ENCODE assay signal across 1 cellular context in genomic region chr1:32334864-32335618, GRCh38.
A peak's percentile ranks its signal among the peaks of the same experiment; 100 is the strongest.
TF ChIP-seq lines count a peak whose summit lies in the region.

No MANE protein-coding gene starts in this region.

TF ChIP-seq in K562, 482 proteins besides CTCF, POLR2A, EP300 and RAD21 (continues in another document):
- TF ChIP-seq, protein P1, sequence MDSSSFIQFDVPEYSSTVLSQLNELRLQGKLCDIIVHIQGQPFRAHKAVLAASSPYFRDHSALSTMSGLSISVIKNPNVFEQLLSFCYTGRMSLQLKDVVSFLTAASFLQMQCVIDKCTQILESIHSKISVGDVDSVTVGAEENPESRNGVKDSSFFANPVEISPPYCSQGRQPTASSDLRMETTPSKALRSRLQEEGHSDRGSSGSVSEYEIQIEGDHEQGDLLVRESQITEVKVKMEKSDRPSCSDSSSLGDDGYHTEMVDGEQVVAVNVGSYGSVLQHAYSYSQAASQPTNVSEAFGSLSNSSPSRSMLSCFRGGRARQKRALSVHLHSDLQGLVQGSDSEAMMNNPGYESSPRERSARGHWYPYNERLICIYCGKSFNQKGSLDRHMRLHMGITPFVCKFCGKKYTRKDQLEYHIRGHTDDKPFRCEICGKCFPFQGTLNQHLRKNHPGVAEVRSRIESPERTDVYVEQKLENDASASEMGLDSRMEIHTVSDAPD (CRISPR knock-in tag; IDR thresholded peaks at IDR 0.05) = no peak
- TF ChIP-seq ZNF24 (IDR thresholded peaks at IDR 0.05) (no peak), KDM2B (CRISPR knock-in tag; IDR thresholded peaks at IDR 0.05) (peak; percentile 98), GATAD2B (IDR thresholded peaks at IDR 0.05; ENCODE audit: borderline replicate concordance) (peak; percentile 85), NCOA6 (IDR thresholded peaks at IDR 0.05) (no peak), ZNF217 (CRISPR knock-in tag; IDR thresholded peaks at IDR 0.05) (no peak), BRD4 (IDR thresholded peaks at IDR 0.05) (no peak), RCOR1 (IDR thresholded peaks at IDR 0.05; ENCODE audit: borderline replicate concordance in 1 of 2, low read depth in 2 of 2, low read length in 2 of 2) (peak in 1 of 2 experiments; percentile 51; a peak in 2 of 4 replicates), ZBTB43 (CRISPR knock-in tag; IDR thresholded peaks at IDR 0.05) (no peak), GMEB1 (CRISPR knock-in tag; IDR thresholded peaks at IDR 0.05) (peak; percentile 57), TCF7 (IDR thresholded peaks at IDR 0.05; ENCODE audit: borderline replicate concordance) (no peak), MIER1 (IDR thresholded peaks at IDR 0.05; ENCODE audit: low read depth) (no peak), SREBF1 (IDR thresholded peaks at IDR 0.05; ENCODE audit: borderline replicate concordance, low read depth, low read length) (no peak), ZNF133 (CRISPR knock-in tag; IDR thresholded peaks at IDR 0.05) (no peak), ELK3 (CRISPR knock-in tag; IDR thresholded peaks at IDR 0.05) (no peak), ARNT (IDR thresholded peaks at IDR 0.05) (no peak), ZNF41 (CRISPR knock-in tag; conservative IDR thresholded peaks at IDR 0.05) (no peak), MEIS2 (IDR thresholded peaks at IDR 0.05; ENCODE audit: partially characterized antibody) (no peak), HOXB6 (CRISPR knock-in tag; IDR thresholded peaks at IDR 0.05; ENCODE audit: borderline replicate concordance) (no peak), L3MBTL2 (IDR thresholded peaks at IDR 0.05) (peak; percentile 62), FOXK2 (conservative IDR thresholded peaks at IDR 0.05 in 1 of 2, IDR thresholded peaks at IDR 0.05 in 1 of 2; ENCODE audit: low read depth in 2 of 2) (no peak), NFE2 (IDR thresholded peaks at IDR 0.05; ENCODE audit: low read depth) (no peak), HMGXB4 (CRISPR knock-in tag; IDR thresholded peaks at IDR 0.05) (peak; percentile 60; the same call in 1 of the 2 replicates), ZNF57 (CRISPR knock-in tag; IDR thresholded peaks at IDR 0.05) (no peak), KAT2B (IDR thresholded peaks at IDR 0.05; ENCODE audit: low read depth, low read length) (no peak), PTBP1 (IDR thresholded peaks at IDR 0.05; ENCODE audit: low read depth, low read length) (peak; percentile 74; the same call in 1 of the 2 replicates), NEUROD1 (IDR thresholded peaks at IDR 0.05; ENCODE audit: borderline replicate concordance, low read depth, low read length, partially characterized antibody) (no peak), ETV6 (IDR thresholded peaks at IDR 0.05; ENCODE audit: borderline replicate concordance in 1 of 2, low read depth in 2 of 2, low read length in 1 of 2) (no peak), ETV6 (CRISPR knock-in tag; IDR thresholded peaks at IDR 0.05; ENCODE audit: borderline replicate concordance) (0 out of 2 replicates have a peak, but pooled peaks have one; percentile 19), CBFA2T3 (IDR thresholded peaks at IDR 0.05) (no peak), HNRNPLL (IDR thresholded peaks at IDR 0.05; ENCODE audit: low read depth, low read length, poor library complexity, severe bottlenecking) (no peak), MED1 (CRISPR knock-in tag; IDR thresholded peaks at IDR 0.05; ENCODE audit: borderline replicate concordance) (peak; percentile 75; the same call in 1 of the 2 replicates), CHD2 (IDR thresholded peaks at IDR 0.05; ENCODE audit: low read depth, low read length) (peak; percentile 4; the same call in 1 of the 2 replicates), CBX5 (IDR thresholded peaks at IDR 0.05; ENCODE audit: borderline replicate concordance, low read depth) (no peak), TEAD2 (tag; IDR thresholded peaks at IDR 0.05) (no peak), NFRKB (IDR thresholded peaks at IDR 0.05; ENCODE audit: low read depth) (no peak), PML (IDR thresholded peaks at IDR 0.05; ENCODE audit: low read length) (peak; percentile 33; the same call in 1 of the 2 replicates), ZKSCAN3 (CRISPR knock-in tag; IDR thresholded peaks at IDR 0.05) (no peak), XRCC5 (IDR thresholded peaks at IDR 0.05; ENCODE audit: low read depth, low read length) (no peak), PTTG1 (tag; IDR thresholded peaks at IDR 0.05; ENCODE audit: low read depth) (no peak), TSHZ1 (CRISPR knock-in tag; IDR thresholded peaks at IDR 0.05) (no peak), TRIM24 (IDR thresholded peaks at IDR 0.05) (0 out of 4 replicates have a peak, but pooled peaks of 1 of the 2 experiments have one; percentile 15), TCFL5 (CRISPR knock-in tag; conservative IDR thresholded peaks at IDR 0.05) (no peak), SIN3A (IDR thresholded peaks at IDR 0.05; ENCODE audit: borderline replicate concordance in 2 of 2, control insufficient read depth in 1 of 2, low read depth in 2 of 2, low read length in 2 of 2) (peak; percentile 71 to 86; a peak in 2 of 4 replicates), ZNF431 (CRISPR knock-in tag; IDR thresholded peaks at IDR 0.05) (no peak), POLR2G (IDR thresholded peaks at IDR 0.05; ENCODE audit: low read depth, low read length) (peak; percentile 65), ZBTB8A (IDR thresholded peaks at IDR 0.05; ENCODE audit: partially characterized antibody) (no peak), FOXK1 (CRISPR knock-in tag; IDR thresholded peaks at IDR 0.05; ENCODE audit: borderline replicate concordance) (0 out of 2 replicates have a peak, but pooled peaks have one; percentile 53), RBM22 (IDR thresholded peaks at IDR 0.05; ENCODE audit: low read depth, low read length, poor library complexity, severe bottlenecking) (peak; percentile 91)
- TF ChIP-seq, protein P2, sequence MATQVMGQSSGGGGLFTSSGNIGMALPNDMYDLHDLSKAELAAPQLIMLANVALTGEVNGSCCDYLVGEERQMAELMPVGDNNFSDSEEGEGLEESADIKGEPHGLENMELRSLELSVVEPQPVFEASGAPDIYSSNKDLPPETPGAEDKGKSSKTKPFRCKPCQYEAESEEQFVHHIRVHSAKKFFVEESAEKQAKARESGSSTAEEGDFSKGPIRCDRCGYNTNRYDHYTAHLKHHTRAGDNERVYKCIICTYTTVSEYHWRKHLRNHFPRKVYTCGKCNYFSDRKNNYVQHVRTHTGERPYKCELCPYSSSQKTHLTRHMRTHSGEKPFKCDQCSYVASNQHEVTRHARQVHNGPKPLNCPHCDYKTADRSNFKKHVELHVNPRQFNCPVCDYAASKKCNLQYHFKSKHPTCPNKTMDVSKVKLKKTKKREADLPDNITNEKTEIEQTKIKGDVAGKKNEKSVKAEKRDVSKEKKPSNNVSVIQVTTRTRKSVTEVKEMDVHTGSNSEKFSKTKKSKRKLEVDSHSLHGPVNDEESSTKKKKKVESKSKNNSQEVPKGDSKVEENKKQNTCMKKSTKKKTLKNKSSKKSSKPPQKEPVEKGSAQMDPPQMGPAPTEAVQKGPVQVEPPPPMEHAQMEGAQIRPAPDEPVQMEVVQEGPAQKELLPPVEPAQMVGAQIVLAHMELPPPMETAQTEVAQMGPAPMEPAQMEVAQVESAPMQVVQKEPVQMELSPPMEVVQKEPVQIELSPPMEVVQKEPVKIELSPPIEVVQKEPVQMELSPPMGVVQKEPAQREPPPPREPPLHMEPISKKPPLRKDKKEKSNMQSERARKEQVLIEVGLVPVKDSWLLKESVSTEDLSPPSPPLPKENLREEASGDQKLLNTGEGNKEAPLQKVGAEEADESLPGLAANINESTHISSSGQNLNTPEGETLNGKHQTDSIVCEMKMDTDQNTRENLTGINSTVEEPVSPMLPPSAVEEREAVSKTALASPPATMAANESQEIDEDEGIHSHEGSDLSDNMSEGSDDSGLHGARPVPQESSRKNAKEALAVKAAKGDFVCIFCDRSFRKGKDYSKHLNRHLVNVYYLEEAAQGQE (CRISPR knock-in tag; IDR thresholded peaks at IDR 0.05; ENCODE audit: low read depth) = 0 out of 2 replicates have a peak, but pooled peaks have one; percentile 26
- TF ChIP-seq, protein P3, sequence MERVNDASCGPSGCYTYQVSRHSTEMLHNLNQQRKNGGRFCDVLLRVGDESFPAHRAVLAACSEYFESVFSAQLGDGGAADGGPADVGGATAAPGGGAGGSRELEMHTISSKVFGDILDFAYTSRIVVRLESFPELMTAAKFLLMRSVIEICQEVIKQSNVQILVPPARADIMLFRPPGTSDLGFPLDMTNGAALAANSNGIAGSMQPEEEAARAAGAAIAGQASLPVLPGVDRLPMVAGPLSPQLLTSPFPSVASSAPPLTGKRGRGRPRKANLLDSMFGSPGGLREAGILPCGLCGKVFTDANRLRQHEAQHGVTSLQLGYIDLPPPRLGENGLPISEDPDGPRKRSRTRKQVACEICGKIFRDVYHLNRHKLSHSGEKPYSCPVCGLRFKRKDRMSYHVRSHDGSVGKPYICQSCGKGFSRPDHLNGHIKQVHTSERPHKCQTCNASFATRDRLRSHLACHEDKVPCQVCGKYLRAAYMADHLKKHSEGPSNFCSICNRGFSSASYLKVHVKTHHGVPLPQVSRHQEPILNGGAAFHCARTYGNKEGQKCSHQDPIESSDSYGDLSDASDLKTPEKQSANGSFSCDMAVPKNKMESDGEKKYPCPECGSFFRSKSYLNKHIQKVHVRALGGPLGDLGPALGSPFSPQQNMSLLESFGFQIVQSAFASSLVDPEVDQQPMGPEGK (CRISPR knock-in tag; IDR thresholded peaks at IDR 0.05; ENCODE audit: borderline replicate concordance) = no peak
- TF ChIP-seq, protein P4, sequence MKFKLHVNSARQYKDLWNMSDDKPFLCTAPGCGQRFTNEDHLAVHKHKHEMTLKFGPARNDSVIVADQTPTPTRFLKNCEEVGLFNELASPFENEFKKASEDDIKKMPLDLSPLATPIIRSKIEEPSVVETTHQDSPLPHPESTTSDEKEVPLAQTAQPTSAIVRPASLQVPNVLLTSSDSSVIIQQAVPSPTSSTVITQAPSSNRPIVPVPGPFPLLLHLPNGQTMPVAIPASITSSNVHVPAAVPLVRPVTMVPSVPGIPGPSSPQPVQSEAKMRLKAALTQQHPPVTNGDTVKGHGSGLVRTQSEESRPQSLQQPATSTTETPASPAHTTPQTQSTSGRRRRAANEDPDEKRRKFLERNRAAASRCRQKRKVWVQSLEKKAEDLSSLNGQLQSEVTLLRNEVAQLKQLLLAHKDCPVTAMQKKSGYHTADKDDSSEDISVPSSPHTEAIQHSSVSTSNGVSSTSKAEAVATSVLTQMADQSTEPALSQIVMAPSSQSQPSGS (CRISPR knock-in tag; IDR thresholded peaks at IDR 0.05) = no peak
